In the genomic region with DNA sequence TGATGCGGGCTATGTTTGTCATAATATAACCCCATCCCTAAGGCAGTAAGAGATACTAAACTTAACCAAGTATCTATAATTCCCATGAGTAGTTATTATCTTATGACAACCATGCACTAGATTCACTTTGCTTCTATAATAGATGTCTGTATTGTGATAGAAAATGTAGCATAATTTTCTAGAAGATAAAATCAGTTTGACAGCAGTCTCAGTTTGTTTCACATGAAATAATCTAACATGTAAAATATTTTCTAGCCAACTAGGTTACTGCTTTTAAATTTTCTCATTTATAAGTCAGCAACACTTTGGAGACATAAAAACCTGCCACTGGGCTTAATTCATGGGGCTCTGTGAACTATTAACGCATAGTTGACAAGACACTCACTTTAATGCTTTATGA, we compare ENCODE assay signal across 1 cellular context.
TF ChIP-seq lines count a peak whose summit lies in the region.

No MANE protein-coding gene starts in this region.

TF ChIP-seq in SK-N-SH treated with all-trans-retinoic acid at 6 μM for 48 hours, 23 proteins besides CTCF, POLR2A, EP300 and RAD21 (continued from another document):
- TF ChIP-seq, protein P1, sequence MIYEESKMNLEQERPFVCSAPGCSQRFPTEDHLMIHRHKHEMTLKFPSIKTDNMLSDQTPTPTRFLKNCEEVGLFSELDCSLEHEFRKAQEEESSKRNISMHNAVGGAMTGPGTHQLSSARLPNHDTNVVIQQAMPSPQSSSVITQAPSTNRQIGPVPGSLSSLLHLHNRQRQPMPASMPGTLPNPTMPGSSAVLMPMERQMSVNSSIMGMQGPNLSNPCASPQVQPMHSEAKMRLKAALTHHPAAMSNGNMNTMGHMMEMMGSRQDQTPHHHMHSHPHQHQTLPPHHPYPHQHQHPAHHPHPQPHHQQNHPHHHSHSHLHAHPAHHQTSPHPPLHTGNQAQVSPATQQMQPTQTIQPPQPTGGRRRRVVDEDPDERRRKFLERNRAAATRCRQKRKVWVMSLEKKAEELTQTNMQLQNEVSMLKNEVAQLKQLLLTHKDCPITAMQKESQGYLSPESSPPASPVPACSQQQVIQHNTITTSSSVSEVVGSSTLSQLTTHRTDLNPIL (CRISPR knock-in tag; IDR thresholded peaks at IDR 0.05; ENCODE audit: low read depth), result no peak
- TF ChIP-seq, protein P2, sequence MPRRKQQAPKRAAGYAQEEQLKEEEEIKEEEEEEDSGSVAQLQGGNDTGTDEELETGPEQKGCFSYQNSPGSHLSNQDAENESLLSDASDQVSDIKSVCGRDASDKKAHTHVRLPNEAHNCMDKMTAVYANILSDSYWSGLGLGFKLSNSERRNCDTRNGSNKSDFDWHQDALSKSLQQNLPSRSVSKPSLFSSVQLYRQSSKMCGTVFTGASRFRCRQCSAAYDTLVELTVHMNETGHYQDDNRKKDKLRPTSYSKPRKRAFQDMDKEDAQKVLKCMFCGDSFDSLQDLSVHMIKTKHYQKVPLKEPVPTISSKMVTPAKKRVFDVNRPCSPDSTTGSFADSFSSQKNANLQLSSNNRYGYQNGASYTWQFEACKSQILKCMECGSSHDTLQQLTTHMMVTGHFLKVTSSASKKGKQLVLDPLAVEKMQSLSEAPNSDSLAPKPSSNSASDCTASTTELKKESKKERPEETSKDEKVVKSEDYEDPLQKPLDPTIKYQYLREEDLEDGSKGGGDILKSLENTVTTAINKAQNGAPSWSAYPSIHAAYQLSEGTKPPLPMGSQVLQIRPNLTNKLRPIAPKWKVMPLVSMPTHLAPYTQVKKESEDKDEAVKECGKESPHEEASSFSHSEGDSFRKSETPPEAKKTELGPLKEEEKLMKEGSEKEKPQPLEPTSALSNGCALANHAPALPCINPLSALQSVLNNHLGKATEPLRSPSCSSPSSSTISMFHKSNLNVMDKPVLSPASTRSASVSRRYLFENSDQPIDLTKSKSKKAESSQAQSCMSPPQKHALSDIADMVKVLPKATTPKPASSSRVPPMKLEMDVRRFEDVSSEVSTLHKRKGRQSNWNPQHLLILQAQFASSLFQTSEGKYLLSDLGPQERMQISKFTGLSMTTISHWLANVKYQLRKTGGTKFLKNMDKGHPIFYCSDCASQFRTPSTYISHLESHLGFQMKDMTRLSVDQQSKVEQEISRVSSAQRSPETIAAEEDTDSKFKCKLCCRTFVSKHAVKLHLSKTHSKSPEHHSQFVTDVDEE (CRISPR knock-in tag; IDR thresholded peaks at IDR 0.05), result no peak
TF ChIP-seq in SK-N-SH treated with all-trans-retinoic acid at 6 μM for 48 hours: peak in this region for 0.
